In the genomic region with DNA sequence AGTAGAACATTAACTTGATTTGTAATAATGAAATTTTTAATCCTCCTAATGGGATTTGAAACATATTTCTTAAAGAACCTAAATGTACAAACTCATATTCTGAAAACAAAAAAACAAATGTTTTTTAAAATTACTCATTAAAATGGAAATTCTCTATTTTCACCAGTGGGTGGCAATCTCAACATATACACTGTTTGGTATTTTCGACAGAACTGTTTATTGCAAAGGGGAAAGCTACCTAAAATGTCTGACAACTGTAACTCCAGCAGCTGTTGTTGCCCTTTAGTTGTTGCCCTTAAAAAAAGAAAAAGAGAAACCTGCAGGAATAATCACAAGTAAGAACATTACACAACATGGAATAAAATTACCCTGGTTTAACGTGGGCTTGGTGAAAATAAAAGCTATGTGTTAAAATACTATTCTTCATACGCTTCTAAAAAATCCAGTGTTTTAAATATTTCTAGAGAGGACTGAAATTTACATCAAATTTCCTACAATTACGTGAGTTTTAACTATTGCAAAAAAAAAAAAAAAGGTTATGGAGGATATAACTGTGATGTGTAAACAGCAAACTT, we compare ENCODE assay signal across 9 cellular contexts. TPM values are rescaled to one million over a fixed set of nuclear protein-coding genes. Genes with fewer than 3 reads are reported as not detected.
DNase-seq lines count a peak whose midpoint lies in the region; ATAC-seq and TF ChIP-seq lines count a peak whose summit lies in the region.
"Had no signal": no experiment of that assay in that cellular context is flagged by ENCODE, and none has a peak within 500 bp of the region (broad histone marks: within the 10 kb centered on the region; RNA-seq: fewer than 3 reads in every experiment).

No MANE protein-coding gene starts in this region.

- H3K27ac ChIP-seq in MM.1S (ENCODE audit: low read length), result no peak overlapping the region

- H3K27me3 ChIP-seq in MM.1S (replicated peaks; ENCODE audit: insufficient read depth, low read length), result no peaks in the 10 kb centered on the region

- no TSS peak for BruUV-seq in Calu3 (replicated peaks; lab: Mats Ljungman, UMichigan)

- no peaks in the 10 kb centered on the region for H3K9me2 ChIP-seq in MM.1S (replicated peaks; ENCODE audit: insufficient read depth, low read length)

- H3K9ac ChIP-seq in MM.1S (ENCODE audit: low read length), result no peak overlapping the region

- DNase-seq in DMS53 treated with DMSO at 0.1 percent for 48 hours (lab: John Stamatoyannopoulos, UW; ENCODE audit: unreplicated experiment) (peak; percentile 85), MM.1S (peak; percentile 68), SK-N-DZ (ENCODE audit: low spot score) (peak; percentile 53), fibroblast of the aortic adventitia (ENCODE audit: low read depth) (peak; percentile 74), putamen (ENCODE audit: low spot score) (peak; percentile 36), Calu3 (no peak)
- no peak for DNase-seq in activated CD4-positive, alpha-beta memory T cell treated with anti-CD3 and anti-CD28 coated beads for 36 hours

- no peaks in the 10 kb centered on the region for H3K79me2 ChIP-seq in MM.1S (ENCODE audit: low read length)

- H3K4me3 Mint-ChIP-seq in activated CD4-positive, alpha-beta memory T cell treated with anti-CD3 and anti-CD28 coated beads for 36 hours, result no peak overlapping the region
- H3K4me3 Mint-ChIP-seq in Calu3 (ENCODE audit: low read depth, unreplicated experiment), result no peak overlapping the region
- H3K4me3 Mint-ChIP-seq: T-helper 1 cell treated with Interleukin-12 subunit alpha and Interleukin-12 subunit beta and Interleukin-4 antibody, amounts not matched to agents 30 μg/mL and 1 μg/mL, for 36 hours had no signal

- TF ChIP-seq CTCF in MM.1S (IDR thresholded peaks at IDR 0.05; ENCODE audit: low read length) (peak; percentile 70), fibroblast of the aortic adventitia (IDR thresholded peaks at IDR 0.05; ENCODE audit: insufficient read depth, low read length) (peak; percentile 60), Calu3 (IDR thresholded peaks at IDR 0.05; ENCODE audit: unreplicated experiment) (no peak)

- intact Hi-C loops in activated CD4-positive, alpha-beta memory T cell treated with anti-CD3 and anti-CD28 coated beads for 36 hours (cut with micrococcal nuclease), result loop anchor here (1.0 to 2.0 kb wide), 2 partner anchors 798 to 1028 kb away; no protein-coding TSS in a partner anchor
- intact Hi-C loops in Calu3 (cut with micrococcal nuclease; ENCODE audit: unreplicated experiment), result loop anchor here (1.0 to 5.0 kb wide), 2 partner anchors 596 to 753 kb away; no protein-coding TSS in a partner anchor

- H3F3A ChIP-seq in MM.1S (ENCODE audit: insufficient read depth, low read length), result no peaks in the 10 kb centered on the region

- no peaks in the 10 kb centered on the region for H3K4me1 Mint-ChIP-seq in activated CD4-positive, alpha-beta memory T cell treated with anti-CD3 and anti-CD28 coated beads for 36 hours (ENCODE audit: low read depth)
- H3K4me1 Mint-ChIP-seq in Calu3 (ENCODE audit: low read depth, unreplicated experiment), result peaks cover 9% of the 10 kb centered on the region

- H3K4me1 ChIP-seq in MM.1S (ENCODE audit: low read length), result no peaks in the 10 kb centered on the region

- no peaks in the 10 kb centered on the region for H3K36me3 ChIP-seq in MM.1S (replicated peaks; ENCODE audit: insufficient read depth, low read length)

- no peak overlapping the region for H3K27ac Mint-ChIP-seq in activated CD4-positive, alpha-beta memory T cell treated with anti-CD3 and anti-CD28 coated beads for 36 hours
- H3K27ac Mint-ChIP-seq in Calu3 (ENCODE audit: unreplicated experiment), result no peak overlapping the region
- H3K27ac Mint-ChIP-seq: T-helper 1 cell treated with Interleukin-12 subunit alpha and Interleukin-12 subunit beta and Interleukin-4 antibody, amounts not matched to agents 30 μg/mL and 1 μg/mL, for 36 hours had no signal

- peak overlapping the region; percentile 19 for H2AFZ ChIP-seq in MM.1S (ENCODE audit: low read length)

- no peaks in the 10 kb centered on the region for H3K36me3 Mint-ChIP-seq in activated CD4-positive, alpha-beta memory T cell treated with anti-CD3 and anti-CD28 coated beads for 36 hours
- H3K36me3 Mint-ChIP-seq in Calu3 (ENCODE audit: insufficient read depth, unreplicated experiment), result no peaks in the 10 kb centered on the region

- H3K27me3 Mint-ChIP-seq in activated CD4-positive, alpha-beta memory T cell treated with anti-CD3 and anti-CD28 coated beads for 36 hours, result peaks cover 15% of the 10 kb centered on the region
- H3K27me3 Mint-ChIP-seq in Calu3 (ENCODE audit: unreplicated experiment), result no peaks in the 10 kb centered on the region

- no peaks in the 10 kb centered on the region for H3K9me3 Mint-ChIP-seq in activated CD4-positive, alpha-beta memory T cell treated with anti-CD3 and anti-CD28 coated beads for 36 hours
- no peaks in the 10 kb centered on the region for H3K9me3 Mint-ChIP-seq in Calu3 (ENCODE audit: low read depth, unreplicated experiment)
- H3K9me3 Mint-ChIP-seq: T-helper 1 cell treated with Interleukin-12 subunit alpha and Interleukin-12 subunit beta and Interleukin-4 antibody, amounts not matched to agents 30 μg/mL and 1 μg/mL, for 36 hours had no signal

- H3K4me3 ChIP-seq in MM.1S (ENCODE audit: low read length), result no peak overlapping the region
- H3K4me3 ChIP-seq in fibroblast of the aortic adventitia (ENCODE audit: low read depth, low read length), result no peak overlapping the region

- CTCF ChIA-PET in activated CD4-positive, alpha-beta memory T cell treated with anti-CD3 and anti-CD28 coated beads for 36 hours (lab: Charles Lee), result interaction anchor here (0.6 to 4.2 kb wide), 29 partner anchors 9 to 1221 kb away, joined by 3 to 52 read pairs (median 4); partner anchors contain the start of gene SGCE
- CTCF ChIA-PET in Calu3 (lab: Charles Lee), result interaction anchor here (0.6 to 1.3 kb wide), 5 partner anchors 15 to 798 kb away, joined by 3 read pairs; no protein-coding TSS in a partner anchor

- ATAC-seq in GM21515 (IDR thresholded peaks at IDR 0.05; ENCODE audit: unreplicated experiment), result peak; percentile 69

- POLR2A ChIA-PET in activated CD4-positive, alpha-beta memory T cell treated with anti-CD3 and anti-CD28 coated beads for 36 hours (lab: Charles Lee), result no interaction called here

- no peaks in the 10 kb centered on the region for H4K20me1 ChIP-seq in MM.1S (ENCODE audit: insufficient read depth, low read length)

- no peak overlapping the region for H3K4me2 ChIP-seq in MM.1S (ENCODE audit: low read depth, low read length)

- H3K9me3 ChIP-seq in MM.1S (replicated peaks; ENCODE audit: insufficient read depth, low read length), result no peaks in the 10 kb centered on the region

RNA-seq across cellular contexts. Expression of gene COL1A2, which starts 54.5 kb away (rescaled TPM):
- 0.73 and 1.7 TPM in 2 replicates for polyA plus RNA-seq in SK-N-DZ (2014; cell fraction: cytosol; rRNA removed)
- polyA plus RNA-seq in SK-N-DZ (2014; cell fraction: nucleus; rRNA removed), result 0.64 and 2.2 TPM in 2 replicates
- 4,453 and 32,213 TPM in 2 replicates for total RNA-seq in fibroblast of the aortic adventitia (ENCODE audit: low replicate concordance)
- total RNA-seq in activated CD4-positive, alpha-beta memory T cell treated with anti-CD3 and anti-CD28 coated beads for 36 hours, result not detected
- not detected in 2 replicates for total RNA-seq in Calu3 (2022)

Comparison
In these comparisons a context has a peak if more than half of its experiments do, and no peak if none do; other contexts are left out.
1. DNase-seq: peak in DMS53 treated with DMSO at 0.1 percent for 48 hours (single experiment), MM.1S (single experiment), SK-N-DZ (single experiment), fibroblast of the aortic adventitia (single experiment) and putamen (single experiment); none in activated CD4-positive, alpha-beta memory T cell treated with anti-CD3 and anti-CD28 coated beads for 36 hours (single experiment) and Calu3 (single experiment).
2. RNA of gene COL1A2, which starts 54.5 kb away (total RNA-seq): 4,453 to 32,213 TPM in fibroblast of the aortic adventitia; not detected in activated CD4-positive, alpha-beta memory T cell treated with anti-CD3 and anti-CD28 coated beads for 36 hours and not detected in Calu3; every median in the first group is over 1,000 times any median in the second.